Comparison of ENCODE assay signal across 7 cellular contexts in genomic region chr10:102502029-102502336, GRCh38. TPM values are rescaled to one million over a fixed set of nuclear protein-coding genes. Genes with fewer than 3 reads are reported as not detected.
A peak's percentile ranks its signal among the peaks of the same experiment; 100 is the strongest.
DNase-seq lines count a peak whose midpoint lies in the region; ATAC-seq, FAIRE-seq and TF ChIP-seq lines count a peak whose summit lies in the region.

No MANE protein-coding gene starts in this region.

- H3K9me1 ChIP-seq in K562 (ENCODE audit: control insufficient read depth, insufficient read depth, low read length): no peaks in the 10 kb centered on the region

- H3K36me3 ChIP-seq in K562 (ENCODE audit: control insufficient read depth, insufficient read depth, low read length): peaks cover 11% of the 10 kb centered on the region

- H3K79me2 ChIP-seq in K562 (ENCODE audit: control insufficient read depth, insufficient read depth, low read length): peaks cover 71% of the 10 kb centered on the region

- BruUV-seq in K562 (replicated peaks; lab: Mats Ljungman, UMichigan): no TSS peak

- in situ Hi-C loops in K562 (cut with MboI): loop anchor here (5.0 to 25.0 kb wide), 2 partner anchors 85 to 665 kb away; partner anchors contain the start of gene KCNIP2

- H3K4me1 ChIP-seq in K562 (replicated peaks in 1 of 2; ENCODE audit: control insufficient read depth in 2 of 2, insufficient read depth in 2 of 2, low read length in 2 of 2): peaks cover 4 to 13% of the 10 kb centered on the region in 2 experiments; a peak in 4 of 5 replicates

- peak overlapping the region; percentile 95 for H3K4me2 ChIP-seq in K562 (ENCODE audit: insufficient read depth, low read length)

- no peak for TF ChIP-seq POLR2A in K562 (conservative IDR thresholded peaks at IDR 0.05)

- no peaks in the 10 kb centered on the region for H3K27me3 ChIP-seq in K562 (ENCODE audit: control insufficient read depth in 2 of 2, insufficient read depth in 2 of 2, low read length in 2 of 2)

- CTCF ChIA-PET in K562 (lab: Yijun Ruan, JAX; ENCODE audit: low intra/inter-chr PET ratio): no interaction called here

- 0% methylated on average over 15 of the region's 19 CpGs for WGBS in K562 (ENCODE audit: insufficient coverage, low coverage, missing lambda C conversion rate)

- peak overlapping the region; percentile 87 for H3K27ac ChIP-seq in K562 (ENCODE audit: extremely low read depth, low read depth, low read length)

- H3K9me3 ChIP-seq in K562 (replicated peaks; ENCODE audit: control insufficient read depth, insufficient read depth, low read depth, low read length): no peaks in the 10 kb centered on the region

- ATAC-seq in GM18511 (IDR thresholded peaks at IDR 0.05; ENCODE audit: unreplicated experiment) (peak; percentile 73), HG03025 (IDR thresholded peaks at IDR 0.05; ENCODE audit: low FRiP score, unreplicated experiment) (peak; percentile 64), K562 (peak; percentile 89)

- H3K9ac ChIP-seq in K562 (ENCODE audit: insufficient read depth in 1 of 2, low read depth in 2 of 2, low read length in 2 of 2): peak overlapping the region; percentile 90 to 93

- intact Hi-C loops in K562 (cut with micrococcal nuclease): loop anchor here (1.0 to 5.0 kb wide), 3 partner anchors 39 to 95 kb away; no protein-coding TSS in a partner anchor

- no peaks in the 10 kb centered on the region for H4K20me1 ChIP-seq in K562 (replicated peaks; ENCODE audit: control insufficient read depth, insufficient read depth, low read length)

- TF ChIP-seq CTCF in K562 (IDR thresholded peaks at IDR 0.05 in 2 of 3, conservative IDR thresholded peaks at IDR 0.05 in 1 of 3; ENCODE audit: insufficient read depth in 2 of 3, low read depth in 1 of 3, low read length in 3 of 3): no peak

- DNase-seq in NCI-H2029 treated with DMSO at 0.1 percent for 48 hours (lab: John Stamatoyannopoulos, UW) (peak; percentile 59), T1000 (lab: John Stamatoyannopoulos, UW) (peak; percentile 97), K562 (ENCODE audit: extremely low read depth in 1 of 4, low spot score in 3 of 4) (peak; percentile 95 to 98 (median 96)), hypothalamus (lab: John Stamatoyannopoulos, UW) (peak in 50 of 51 donors; percentile 81 to 100 (median 98)), retina (peak; percentile 99)

- FAIRE-seq in K562 (lab: Jason Lieb, UNC): no peak

- TF ChIP-seq RAD21 in K562 (CRISPR knock-in tag; conservative IDR thresholded peaks at IDR 0.05 in 1 of 2, IDR thresholded peaks at IDR 0.05 in 1 of 2): no peak

- H2AFZ ChIP-seq in K562 (ENCODE audit: low read depth, low read length): peak overlapping the region; percentile 99

- POLR2A ChIA-PET in K562 (lab: Yijun Ruan, JAX): interaction anchor here (0.6 to 1.0 kb wide), 3 partner anchors 23 to 78 kb away, joined by 3 to 5 read pairs (median 4); no protein-coding TSS in a partner anchor

- no peak for TF ChIP-seq EP300 in K562 (IDR thresholded peaks at IDR 0.05; ENCODE audit: low read length)

- H3K4me3 ChIP-seq in K562: peak overlapping the region; percentile 86

TF ChIP-seq in K562, 482 proteins besides CTCF, POLR2A, EP300 and RAD21 (continues in another document):
- TF ChIP-seq, protein P1, sequence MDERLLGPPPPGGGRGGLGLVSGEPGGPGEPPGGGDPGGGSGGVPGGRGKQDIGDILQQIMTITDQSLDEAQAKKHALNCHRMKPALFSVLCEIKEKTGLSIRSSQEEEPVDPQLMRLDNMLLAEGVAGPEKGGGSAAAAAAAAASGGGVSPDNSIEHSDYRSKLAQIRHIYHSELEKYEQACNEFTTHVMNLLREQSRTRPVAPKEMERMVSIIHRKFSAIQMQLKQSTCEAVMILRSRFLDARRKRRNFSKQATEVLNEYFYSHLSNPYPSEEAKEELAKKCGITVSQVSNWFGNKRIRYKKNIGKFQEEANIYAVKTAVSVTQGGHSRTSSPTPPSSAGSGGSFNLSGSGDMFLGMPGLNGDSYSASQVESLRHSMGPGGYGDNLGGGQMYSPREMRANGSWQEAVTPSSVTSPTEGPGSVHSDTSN (CRISPR knock-in tag; IDR thresholded peaks at IDR 0.05; ENCODE audit: low read depth): peak; percentile 97
- TF ChIP-seq, protein P1 (tag; conservative IDR thresholded peaks at IDR 0.05; ENCODE audit: low read depth): peak; percentile 100
- TF ChIP-seq SPI1 (IDR thresholded peaks at IDR 0.05; ENCODE audit: borderline replicate concordance, low read depth, low read length): no peak
- TF ChIP-seq ZNF764 (CRISPR knock-in tag; IDR thresholded peaks at IDR 0.05; ENCODE audit: low read depth): no peak
- peak; percentile 87 for TF ChIP-seq RBM25 (IDR thresholded peaks at IDR 0.05; ENCODE audit: low read depth, low read length, severe bottlenecking)
- TF ChIP-seq MBD2 (IDR thresholded peaks at IDR 0.05; ENCODE audit: borderline replicate concordance, low read depth): peak; percentile 92
- TF ChIP-seq ZNF445 (CRISPR knock-in tag; IDR thresholded peaks at IDR 0.05; ENCODE audit: low read depth): no peak
- peak; percentile 49 for TF ChIP-seq CREM (IDR thresholded peaks at IDR 0.05; ENCODE audit: low read depth)
- TF ChIP-seq ZNF76 (CRISPR knock-in tag; IDR thresholded peaks at IDR 0.05; ENCODE audit: borderline replicate concordance): no peak
- no peak for TF ChIP-seq CHCHD3 (CRISPR knock-in tag; IDR thresholded peaks at IDR 0.05)
- peak; percentile 84 for TF ChIP-seq GABPB1 (CRISPR knock-in tag; IDR thresholded peaks at IDR 0.05)

RNA-seq across cellular contexts. Expression of gene ACTR1A, which starts 0.5 kb away (rescaled TPM):
- 49.4 and 103 TPM in 2 replicates for total RNA-seq in K562 (2011; cell fraction: chromatin; rRNA removed; ENCODE audit: low replicate concordance)
- total RNA-seq in K562 (2011; cell fraction: nucleolus; rRNA removed): 55.9 and 62.7 TPM in 2 replicates
- total RNA-seq in K562 (2011; cell fraction: nucleoplasm; rRNA removed): 52.4 and 56.3 TPM in 2 replicates
- 47.8 and 49.1 TPM in 2 replicates for total RNA-seq in K562 (2014; rRNA removed)
- total RNA-seq in K562 (2014; rRNA removed; fragmentation: Illumina TruSeq; extraction: Trizol): 39.8 and 43.6 TPM in 2 replicates
- 47.7 and 52.5 TPM in 2 replicates for total RNA-seq in K562 (2015; rRNA removed; fragmentation: Illumina TruSeq; extraction: Trizol)
- total RNA-seq in K562 (2021): 56.7 and 60.5 TPM in 2 replicates
- 77.2 and 80.3 TPM in 2 replicates for polyA plus RNA-seq in K562 (2011; rRNA removed)
- 72.0 and 75.9 TPM in 2 replicates for polyA plus RNA-seq in K562 (2011; cell fraction: cytosol; rRNA removed)
- polyA plus RNA-seq in K562 (2011; cell fraction: nucleus; rRNA removed): 90.8 and 94.6 TPM in 2 replicates
- 44.6 and 45.2 TPM in 2 replicates for polyA plus RNA-seq in K562 (2012)
- polyA plus RNA-seq in K562 (2014; fragmentation: Illumina TruSeq; extraction: Trizol): 60.2 and 60.9 TPM in 2 replicates
- 10 to 100 TPM; 36.3 to 44.1 TPM for polyA plus RNA-seq in K562 (2014; fragmentation: Nextera tagmentation; extraction: Ambion mirVana)
- 49.6 and 60.5 TPM in 2 replicates for polyA plus RNA-seq in K562 (2014; rRNA removed)
- polyA minus RNA-seq in K562 (2011; rRNA and poly(A)+ RNA removed): 46.7 and 62.1 TPM in 2 replicates
- polyA minus RNA-seq in K562 (2011; cell fraction: cytosol; rRNA and poly(A)+ RNA removed): 38.5 TPM in 2 replicates
- 23.0 and 41.4 TPM in 2 replicates for polyA minus RNA-seq in K562 (2011; cell fraction: nucleus; rRNA and poly(A)+ RNA removed)

RNA-seq across cellular contexts. Expression of gene SUFU, which starts 1.8 kb away (rescaled TPM):
- 5.6 and 12.2 TPM in 2 replicates for total RNA-seq in K562 (2011; cell fraction: chromatin; rRNA removed; ENCODE audit: low replicate concordance)
- total RNA-seq in K562 (2011; cell fraction: nucleolus; rRNA removed): 5.0 and 5.7 TPM in 2 replicates
- total RNA-seq in K562 (2011; cell fraction: nucleoplasm; rRNA removed): 6.2 and 7.5 TPM in 2 replicates
- total RNA-seq in K562 (2014; rRNA removed) (0.82 and 1.3 TPM in 2 replicates), K562 (2014; rRNA removed; fragmentation: Illumina TruSeq; extraction: Trizol) (0.67 and 0.69 TPM in 2 replicates), K562 (2015; rRNA removed; fragmentation: Illumina TruSeq; extraction: Trizol) (0.76 and 0.90 TPM in 2 replicates), K562 (2021) (6.3 and 6.8 TPM in 2 replicates)
- polyA plus RNA-seq in K562 (2011; rRNA removed) (1.8 and 2.6 TPM in 2 replicates), K562 (2014; fragmentation: Illumina TruSeq; extraction: Trizol) (4.5 and 4.8 TPM in 2 replicates), K562 (2014; fragmentation: Nextera tagmentation; extraction: Ambion mirVana) (under 1 TPM; 0.59 to 0.78 TPM), K562 (2014; rRNA removed) (2.4 and 2.8 TPM in 2 replicates)
- 2.4 and 2.5 TPM in 2 replicates for polyA plus RNA-seq in K562 (2011; cell fraction: cytosol; rRNA removed)
- 4.1 and 4.5 TPM in 2 replicates for polyA plus RNA-seq in K562 (2011; cell fraction: nucleus; rRNA removed)
- 4.0 and 5.1 TPM in 2 replicates for polyA plus RNA-seq in K562 (2012)
- 2.0 and 2.8 TPM in 2 replicates for polyA minus RNA-seq in K562 (2011; rRNA and poly(A)+ RNA removed)
- 2.8 and 3.6 TPM in 2 replicates for polyA minus RNA-seq in K562 (2011; cell fraction: cytosol; rRNA and poly(A)+ RNA removed)
- polyA minus RNA-seq in K562 (2011; cell fraction: nucleus; rRNA and poly(A)+ RNA removed): 1.6 and 2.2 TPM in 2 replicates

RNA-seq across cellular contexts. Expression of gene C10orf95, which starts 50.6 kb away (rescaled TPM):
- 0.48 and 0.93 TPM in 2 replicates for total RNA-seq in K562 (2011; cell fraction: chromatin; rRNA removed; ENCODE audit: low replicate concordance)
- total RNA-seq in K562 (2011; cell fraction: nucleolus; rRNA removed): 1.0 and 1.3 TPM in 2 replicates
- total RNA-seq in K562 (2011; cell fraction: nucleoplasm; rRNA removed): 1.6 and 1.9 TPM in 2 replicates
- total RNA-seq in K562 (2014; rRNA removed) (0.41 and 0.90 TPM in 2 replicates), K562 (2014; rRNA removed; fragmentation: Illumina TruSeq; extraction: Trizol) (not detected in 2 replicates), K562 (2015; rRNA removed; fragmentation: Illumina TruSeq; extraction: Trizol) (0.26 and 0.29 TPM in 2 replicates), K562 (2021) (0.38 and 0.49 TPM in 2 replicates)
- polyA plus RNA-seq in K562 (2011; rRNA removed) (0.08 and 0.24 TPM in 2 replicates), K562 (2014; fragmentation: Illumina TruSeq; extraction: Trizol) (0.18 and 0.30 TPM in 2 replicates), K562 (2014; fragmentation: Nextera tagmentation; extraction: Ambion mirVana) (under 1 TPM; 0.03 to 0.14 TPM), K562 (2014; rRNA removed) (0.16 and 0.35 TPM in 2 replicates)
- 0.40 and 0.70 TPM in 2 replicates for polyA plus RNA-seq in K562 (2011; cell fraction: cytosol; rRNA removed)
- polyA plus RNA-seq in K562 (2011; cell fraction: nucleus; rRNA removed): 0.63 and 0.87 TPM in 2 replicates
- 1.9 and 2.0 TPM in 2 replicates for polyA plus RNA-seq in K562 (2012)
- polyA minus RNA-seq in K562 (2011; rRNA and poly(A)+ RNA removed): 0.21 and 0.30 TPM in 2 replicates
- polyA minus RNA-seq in K562 (2011; cell fraction: cytosol; rRNA and poly(A)+ RNA removed): not detected in 2 replicates
- 1.2 and 1.5 TPM in 2 replicates for polyA minus RNA-seq in K562 (2011; cell fraction: nucleus; rRNA and poly(A)+ RNA removed)

Comparison
In these comparisons a context has a peak if more than half of its experiments do, and no peak if none do; other contexts are left out.
1. Peak in every context shown above with its lines: DNase-seq, ATAC-seq, H3K4me3 ChIP-seq and H3K27ac ChIP-seq.